ENCODE assay signal across 9 cellular contexts in the genomic region with DNA sequence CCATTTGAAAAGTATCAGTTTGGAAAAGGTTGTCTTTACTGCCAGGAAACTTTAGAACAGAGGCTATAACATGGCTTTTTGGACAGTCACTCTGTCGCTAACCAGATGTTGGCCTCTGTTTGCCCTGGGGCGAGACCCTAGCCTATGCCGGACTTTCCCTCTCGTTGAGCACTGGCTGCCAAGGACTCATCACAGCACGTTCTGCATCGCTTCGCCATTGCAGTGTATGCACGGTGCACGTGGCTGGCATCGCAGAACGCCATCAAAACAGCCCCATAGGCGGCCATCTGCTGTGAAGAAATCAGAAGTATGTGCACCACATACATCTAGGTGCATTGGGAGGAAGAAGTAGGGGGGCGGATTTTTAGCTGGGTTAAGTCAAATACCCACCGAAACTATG.
"Had no signal": no experiment of that assay in that cellular context is flagged by ENCODE, and none has a peak within 500 bp of the region (broad histone marks: within the 10 kb centered on the region; RNA-seq: fewer than 3 reads in every experiment).

No MANE protein-coding gene starts in this region.

- DNase-seq: GM23248, GOT3, H7, HFFc6, KBM-7 had no signal

- H3K27ac ChIP-seq: GM23248 had no signal

- H3K27ac Mint-ChIP-seq: HFFc6, IgD-negative memory B cell had no signal

- H3K4me3 ChIP-seq: GM23248, HAP-1 had no signal

- H3K4me3 Mint-ChIP-seq: HFFc6, IgD-negative memory B cell had no signal

- H3K9ac ChIP-seq: GM23248 had no signal

- H3K9me3 Mint-ChIP-seq: HFFc6 had no signal

- H2AFZ ChIP-seq: GM23248 had no signal

- FAIRE-seq: HepG2 had no signal

- H3K36me3 ChIP-seq: HAP-1 had no signal

- ATAC-seq: HCT116, HepG2 had no signal

- H3K9me3 ChIP-seq: HAP-1 had no signal
